In the genomic region with DNA sequence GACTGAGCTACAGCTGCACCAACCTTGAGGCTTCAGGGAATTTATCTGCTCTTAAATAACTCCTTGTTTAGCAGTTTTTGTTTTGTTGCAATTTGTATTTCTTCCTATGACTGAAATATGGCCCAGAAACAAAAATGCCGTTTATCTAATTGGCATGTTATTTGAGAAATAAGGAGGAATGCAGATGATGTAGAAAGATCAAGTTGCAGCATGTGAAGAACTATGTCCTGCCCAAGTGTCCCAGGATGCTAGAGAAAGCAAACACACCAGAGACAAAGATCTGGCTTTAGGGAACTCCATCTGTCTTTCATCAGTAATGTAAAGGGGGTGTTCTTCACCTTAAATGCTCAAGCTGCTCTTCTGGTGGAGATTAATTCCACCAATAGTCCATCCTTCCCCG, we compare ENCODE assay signal across 1 cellular context.
TF ChIP-seq lines count a peak whose summit lies in the region.

No MANE protein-coding gene starts in this region.

TF ChIP-seq in IMR-90, 13 proteins besides CTCF, POLR2A, EP300 and RAD21 (continued from another document):
- TF ChIP-seq MXI1 (IDR thresholded peaks at IDR 0.05; ENCODE audit: borderline replicate concordance, low read depth, low read length) (no peak), MAFK (IDR thresholded peaks at IDR 0.05; ENCODE audit: low read depth, low read length) (no peak), BHLHE40 (IDR thresholded peaks at IDR 0.05; ENCODE audit: low read depth, low read length) (no peak), NFE2L2 (IDR thresholded peaks at IDR 0.05; ENCODE audit: low read depth, low read length) (no peak), CEBPB (IDR thresholded peaks at IDR 0.05; ENCODE audit: low read depth, low read length) (no peak), MAZ (IDR thresholded peaks at IDR 0.05; ENCODE audit: borderline replicate concordance, low read depth, low read length) (no peak), CHD1 (IDR thresholded peaks at IDR 0.05; ENCODE audit: low read depth, low read length) (no peak), RFX5 (IDR thresholded peaks at IDR 0.05; ENCODE audit: low read depth, low read length) (no peak), FOS (IDR thresholded peaks at IDR 0.05; ENCODE audit: low read depth, low read length) (no peak), RCOR1 (IDR thresholded peaks at IDR 0.05; ENCODE audit: insufficient replicate concordance, low read length) (no peak)
- TF ChIP-seq, protein P1, sequence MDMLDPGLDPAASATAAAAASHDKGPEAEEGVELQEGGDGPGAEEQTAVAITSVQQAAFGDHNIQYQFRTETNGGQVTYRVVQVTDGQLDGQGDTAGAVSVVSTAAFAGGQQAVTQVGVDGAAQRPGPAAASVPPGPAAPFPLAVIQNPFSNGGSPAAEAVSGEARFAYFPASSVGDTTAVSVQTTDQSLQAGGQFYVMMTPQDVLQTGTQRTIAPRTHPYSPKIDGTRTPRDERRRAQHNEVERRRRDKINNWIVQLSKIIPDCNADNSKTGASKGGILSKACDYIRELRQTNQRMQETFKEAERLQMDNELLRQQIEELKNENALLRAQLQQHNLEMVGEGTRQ (IDR thresholded peaks at IDR 0.05; ENCODE audit: low read depth, low read length) = no peak
- TF ChIP-seq, protein P2, sequence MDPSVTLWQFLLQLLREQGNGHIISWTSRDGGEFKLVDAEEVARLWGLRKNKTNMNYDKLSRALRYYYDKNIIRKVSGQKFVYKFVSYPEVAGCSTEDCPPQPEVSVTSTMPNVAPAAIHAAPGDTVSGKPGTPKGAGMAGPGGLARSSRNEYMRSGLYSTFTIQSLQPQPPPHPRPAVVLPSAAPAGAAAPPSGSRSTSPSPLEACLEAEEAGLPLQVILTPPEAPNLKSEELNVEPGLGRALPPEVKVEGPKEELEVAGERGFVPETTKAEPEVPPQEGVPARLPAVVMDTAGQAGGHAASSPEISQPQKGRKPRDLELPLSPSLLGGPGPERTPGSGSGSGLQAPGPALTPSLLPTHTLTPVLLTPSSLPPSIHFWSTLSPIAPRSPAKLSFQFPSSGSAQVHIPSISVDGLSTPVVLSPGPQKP (IDR thresholded peaks at IDR 0.05; ENCODE audit: borderline replicate concordance, low read depth, low read length) = no peak
